In genomic region chr5:79893485-79893884, GRCh38 we compare ENCODE assay signal across 8 cellular contexts.
"Had no signal": no experiment of that assay in that cellular context is flagged by ENCODE, and none has a peak within 500 bp of the region (broad histone marks: within the 10 kb centered on the region; RNA-seq: fewer than 3 reads in every experiment).

No MANE protein-coding gene starts in this region.

- H3K27ac ChIP-seq: KMS-11 had no signal

- DNase-seq: H9, HCEC 1CT, KBM-7 had no signal

- H3K9ac ChIP-seq: KMS-11 had no signal

- H2AFZ ChIP-seq: GM23338 had no signal

- ATAC-seq: GM23338 had no signal

- H3K4me2 ChIP-seq: GM23338, KMS-11 had no signal

- H3K4me3 ChIP-seq: GM23338 had no signal

- FAIRE-seq: H1, H54, HTR-8/SVneo had no signal
